In the genomic region with DNA sequence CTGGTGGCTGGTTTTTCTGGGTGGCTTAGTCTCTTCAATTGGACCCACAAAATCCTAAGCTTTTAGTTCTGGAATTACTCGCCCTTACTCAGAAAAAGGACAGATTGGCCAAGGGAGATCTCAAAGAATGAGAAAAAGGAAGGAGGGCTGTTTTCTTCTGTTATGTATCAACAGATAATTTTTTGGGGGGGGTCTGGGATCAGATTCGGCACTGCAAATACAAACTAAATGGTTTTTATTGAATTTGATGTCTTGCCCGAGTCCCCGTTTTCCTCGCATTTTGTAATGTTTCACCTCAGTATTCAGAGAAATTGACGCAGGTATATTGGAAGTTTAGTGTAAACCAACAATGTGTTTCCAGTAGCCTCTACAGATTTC, we compare ENCODE assay signal across 1 cellular context.
TF ChIP-seq lines count a peak whose summit lies in the region.

No MANE protein-coding gene starts in this region.

TF ChIP-seq in GM12878, 131 proteins besides CTCF, POLR2A, EP300 and RAD21:
- TF ChIP-seq, protein P1, sequence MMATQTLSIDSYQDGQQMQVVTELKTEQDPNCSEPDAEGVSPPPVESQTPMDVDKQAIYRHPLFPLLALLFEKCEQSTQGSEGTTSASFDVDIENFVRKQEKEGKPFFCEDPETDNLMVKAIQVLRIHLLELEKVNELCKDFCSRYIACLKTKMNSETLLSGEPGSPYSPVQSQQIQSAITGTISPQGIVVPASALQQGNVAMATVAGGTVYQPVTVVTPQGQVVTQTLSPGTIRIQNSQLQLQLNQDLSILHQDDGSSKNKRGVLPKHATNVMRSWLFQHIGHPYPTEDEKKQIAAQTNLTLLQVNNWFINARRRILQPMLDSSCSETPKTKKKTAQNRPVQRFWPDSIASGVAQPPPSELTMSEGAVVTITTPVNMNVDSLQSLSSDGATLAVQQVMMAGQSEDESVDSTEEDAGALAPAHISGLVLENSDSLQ (IDR thresholded peaks at IDR 0.05) = no peak
- TF ChIP-seq SMAD5 (IDR thresholded peaks at IDR 0.05; ENCODE audit: low read depth) (no peak), RB1 (IDR thresholded peaks at IDR 0.05; ENCODE audit: borderline replicate concordance) (no peak), EZH2 (IDR thresholded peaks at IDR 0.05; ENCODE audit: borderline replicate concordance, control insufficient read depth, low read depth, low read length) (no peak), IKZF2 (IDR thresholded peaks at IDR 0.05) (no peak), LARP7 (IDR thresholded peaks at IDR 0.05) (no peak), CREM (IDR thresholded peaks at IDR 0.05; ENCODE audit: low read depth) (no peak), ZNF622 (IDR thresholded peaks at IDR 0.05) (no peak), ZNF217 (IDR thresholded peaks at IDR 0.05) (no peak), NR2C1 (IDR thresholded peaks at IDR 0.05) (no peak)
- TF ChIP-seq, protein P2, sequence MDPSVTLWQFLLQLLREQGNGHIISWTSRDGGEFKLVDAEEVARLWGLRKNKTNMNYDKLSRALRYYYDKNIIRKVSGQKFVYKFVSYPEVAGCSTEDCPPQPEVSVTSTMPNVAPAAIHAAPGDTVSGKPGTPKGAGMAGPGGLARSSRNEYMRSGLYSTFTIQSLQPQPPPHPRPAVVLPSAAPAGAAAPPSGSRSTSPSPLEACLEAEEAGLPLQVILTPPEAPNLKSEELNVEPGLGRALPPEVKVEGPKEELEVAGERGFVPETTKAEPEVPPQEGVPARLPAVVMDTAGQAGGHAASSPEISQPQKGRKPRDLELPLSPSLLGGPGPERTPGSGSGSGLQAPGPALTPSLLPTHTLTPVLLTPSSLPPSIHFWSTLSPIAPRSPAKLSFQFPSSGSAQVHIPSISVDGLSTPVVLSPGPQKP (IDR thresholded peaks at IDR 0.05; ENCODE audit: low read depth, low read length) = no peak
- TF ChIP-seq, protein P3, sequence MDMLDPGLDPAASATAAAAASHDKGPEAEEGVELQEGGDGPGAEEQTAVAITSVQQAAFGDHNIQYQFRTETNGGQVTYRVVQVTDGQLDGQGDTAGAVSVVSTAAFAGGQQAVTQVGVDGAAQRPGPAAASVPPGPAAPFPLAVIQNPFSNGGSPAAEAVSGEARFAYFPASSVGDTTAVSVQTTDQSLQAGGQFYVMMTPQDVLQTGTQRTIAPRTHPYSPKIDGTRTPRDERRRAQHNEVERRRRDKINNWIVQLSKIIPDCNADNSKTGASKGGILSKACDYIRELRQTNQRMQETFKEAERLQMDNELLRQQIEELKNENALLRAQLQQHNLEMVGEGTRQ (IDR thresholded peaks at IDR 0.05; ENCODE audit: borderline replicate concordance, low read depth, low read length) = no peak
- TF ChIP-seq, protein P4, sequence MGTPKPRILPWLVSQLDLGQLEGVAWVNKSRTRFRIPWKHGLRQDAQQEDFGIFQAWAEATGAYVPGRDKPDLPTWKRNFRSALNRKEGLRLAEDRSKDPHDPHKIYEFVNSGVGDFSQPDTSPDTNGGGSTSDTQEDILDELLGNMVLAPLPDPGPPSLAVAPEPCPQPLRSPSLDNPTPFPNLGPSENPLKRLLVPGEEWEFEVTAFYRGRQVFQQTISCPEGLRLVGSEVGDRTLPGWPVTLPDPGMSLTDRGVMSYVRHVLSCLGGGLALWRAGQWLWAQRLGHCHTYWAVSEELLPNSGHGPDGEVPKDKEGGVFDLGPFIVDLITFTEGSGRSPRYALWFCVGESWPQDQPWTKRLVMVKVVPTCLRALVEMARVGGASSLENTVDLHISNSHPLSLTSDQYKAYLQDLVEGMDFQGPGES (IDR thresholded peaks at IDR 0.05) = no peak
